1 cellular context compared by ENCODE assay signal in genomic region chr1:27321813-27322568, GRCh38.
TF ChIP-seq lines count a peak whose summit lies in the region.

TSS of gene TMEM222 (plus strand) at chr1:27322163. CDS start at chr1:27322198, 35 bp downstream.

TF ChIP-seq in H1, 55 proteins besides CTCF, POLR2A, EP300 and RAD21:
- TF ChIP-seq CHD2 (IDR thresholded peaks at IDR 0.05; ENCODE audit: low read length): no peak
- peak; percentile 92 for TF ChIP-seq SP4 (IDR thresholded peaks at IDR 0.05; ENCODE audit: low read length)
- peak; percentile 90 for TF ChIP-seq MAX (IDR thresholded peaks at IDR 0.05)
- peak; percentile 86 for TF ChIP-seq YY1 (IDR thresholded peaks at IDR 0.05; ENCODE audit: low read depth, low read length)
- peak; percentile 86 for TF ChIP-seq ASH2L (IDR thresholded peaks at IDR 0.05; ENCODE audit: low read length)
- TF ChIP-seq FOSL1 (IDR thresholded peaks at IDR 0.05; ENCODE audit: insufficient read depth, low read depth, low read length): peak; percentile 58; the same call in 1 of the 2 replicates
- TF ChIP-seq TCF12 (IDR thresholded peaks at IDR 0.05; ENCODE audit: low read depth, low read length): 0 out of 2 replicates have a peak, but pooled peaks have one; percentile 45
- no peak for TF ChIP-seq POU5F1 (IDR thresholded peaks at IDR 0.05; ENCODE audit: low read depth, low read length)
- TF ChIP-seq CBX8 (IDR thresholded peaks at IDR 0.05; ENCODE audit: borderline replicate concordance, low read depth, low read length): no peak
- peak; percentile 14; the same call in 1 of the 2 replicates for TF ChIP-seq ATF3 (IDR thresholded peaks at IDR 0.05; ENCODE audit: insufficient read depth, low read depth, low read length)
- TF ChIP-seq RNF2 (IDR thresholded peaks at IDR 0.05; ENCODE audit: borderline replicate concordance, low read depth, low read length, missing control alignments, poor library complexity, severe bottlenecking): no peak
- no peak for TF ChIP-seq SAP30 (IDR thresholded peaks at IDR 0.05; ENCODE audit: insufficient read depth, insufficient replicate concordance, low read length)
- TF ChIP-seq EZH2 (IDR thresholded peaks at IDR 0.05; ENCODE audit: low read depth, low read length, severe bottlenecking): no peak
- peak; percentile 75 for TF ChIP-seq KDM5A (IDR thresholded peaks at IDR 0.05; ENCODE audit: low read length)
- peak; percentile 64 for TF ChIP-seq TAF7 (optimal IDR thresholded peaks at IDR 0.05; ENCODE audit: borderline replicate concordance, low read depth, low read length)
- no peak for TF ChIP-seq SUZ12 (IDR thresholded peaks at IDR 0.05; ENCODE audit: low read length)
- no peak for TF ChIP-seq GTF2F1 (IDR thresholded peaks at IDR 0.05; ENCODE audit: borderline replicate concordance, low read depth, low read length)
- peak; percentile 84 for TF ChIP-seq TAF1 (IDR thresholded peaks at IDR 0.05; ENCODE audit: low read depth, low read length)
- no peak for TF ChIP-seq BRCA1 (IDR thresholded peaks at IDR 0.05; ENCODE audit: low read depth, low read length)
- TF ChIP-seq CEBPB (IDR thresholded peaks at IDR 0.05; ENCODE audit: low read depth, low read length): peak; percentile 92
- TF ChIP-seq SIN3A (conservative IDR thresholded peaks at IDR 0.05 in 1 of 2, IDR thresholded peaks at IDR 0.05 in 1 of 2; ENCODE audit: low read depth in 1 of 2, low read length in 2 of 2): peak; percentile 90 to 94; a peak in 2 of 4 replicates
- TF ChIP-seq E2F6 (IDR thresholded peaks at IDR 0.05): peak; percentile 69
- TF ChIP-seq TEAD4 (IDR thresholded peaks at IDR 0.05; ENCODE audit: low read depth, low read length): peak; percentile 57; the same call in 1 of the 2 replicates
- TF ChIP-seq SIRT6 (IDR thresholded peaks at IDR 0.05; ENCODE audit: low read length): no peak
- no peak for TF ChIP-seq CBX5 (IDR thresholded peaks at IDR 0.05; ENCODE audit: low read depth, low read length)
- TF ChIP-seq SP1 (IDR thresholded peaks at IDR 0.05; ENCODE audit: low read depth, low read length): peak; percentile 48; the same call in 1 of the 2 replicates
- TF ChIP-seq EGR1 (IDR thresholded peaks at IDR 0.05; ENCODE audit: borderline replicate concordance, low read depth, low read length): peak; percentile 94
- no peak for TF ChIP-seq BACH1 (IDR thresholded peaks at IDR 0.05; ENCODE audit: low read length)
- no peak for TF ChIP-seq BCL11A (IDR thresholded peaks at IDR 0.05; ENCODE audit: low read depth in 2 of 2, low read length in 2 of 2)
- TF ChIP-seq RBBP5 (IDR thresholded peaks at IDR 0.05; ENCODE audit: borderline replicate concordance, low read depth, low read length): peak; percentile 80; the same call in 1 of the 2 replicates
- peak; percentile 41; the same call in 1 of the 2 replicates for TF ChIP-seq SRF (IDR thresholded peaks at IDR 0.05; ENCODE audit: low read depth, low read length)
- TF ChIP-seq JUND (IDR thresholded peaks at IDR 0.05; ENCODE audit: low read length): no peak
- TF ChIP-seq ATF2 (IDR thresholded peaks at IDR 0.05; ENCODE audit: low read length): 0 out of 2 replicates have a peak, but pooled peaks have one; percentile 71
- TF ChIP-seq PHF8 (conservative IDR thresholded peaks at IDR 0.05; ENCODE audit: low read depth, low read length): peak; percentile 87
- no peak for TF ChIP-seq MAFK (IDR thresholded peaks at IDR 0.05; ENCODE audit: low read depth, low read length)
- no peak for TF ChIP-seq NRF1 (IDR thresholded peaks at IDR 0.05; ENCODE audit: low read depth, low read length)
- TF ChIP-seq GABPA (IDR thresholded peaks at IDR 0.05; ENCODE audit: borderline replicate concordance, insufficient read depth, low read length): peak; percentile 98
- TF ChIP-seq TBP (IDR thresholded peaks at IDR 0.05; ENCODE audit: low read depth, low read length): peak; percentile 77
- 0 out of 2 replicates have a peak, but pooled peaks have one; percentile 21 for TF ChIP-seq RXRA (IDR thresholded peaks at IDR 0.05; ENCODE audit: insufficient read depth, low read depth, low read length)
- no peak for TF ChIP-seq SP2 (IDR thresholded peaks at IDR 0.05; ENCODE audit: low read length)
- peak; percentile 87 for TF ChIP-seq POLR2AphosphoS5 (IDR thresholded peaks at IDR 0.05; ENCODE audit: low read depth, low read length)
- peak; percentile 70 to 81; a peak in 1 of 4 replicates for TF ChIP-seq HDAC2 (IDR thresholded peaks at IDR 0.05; ENCODE audit: borderline replicate concordance in 1 of 2, low read depth in 2 of 2, low read length in 2 of 2)
- no peak for TF ChIP-seq RFX5 (IDR thresholded peaks at IDR 0.05; ENCODE audit: borderline replicate concordance, low read depth, low read length)
- TF ChIP-seq KDM4A (IDR thresholded peaks at IDR 0.05; ENCODE audit: low read depth, low read length, severe bottlenecking): peak; percentile 73
- no peak for TF ChIP-seq NANOG (IDR thresholded peaks at IDR 0.05; ENCODE audit: insufficient read depth, low read depth, low read length, poor library complexity, severe bottlenecking)
- no peak for TF ChIP-seq KDM1A (IDR thresholded peaks at IDR 0.05; ENCODE audit: borderline replicate concordance, low read length)
- no peak for TF ChIP-seq HDAC6 (IDR thresholded peaks at IDR 0.05; ENCODE audit: low read depth, low read length)
- peak; percentile 96 for TF ChIP-seq CREB1 (IDR thresholded peaks at IDR 0.05)
- TF ChIP-seq SIX5 (IDR thresholded peaks at IDR 0.05; ENCODE audit: low read depth, low read length): no peak
- TF ChIP-seq CTBP2 (IDR thresholded peaks at IDR 0.05; ENCODE audit: borderline replicate concordance, insufficient read depth, insufficient read length, low read length): peak; percentile 54
- no peak for TF ChIP-seq ZNF274 (IDR thresholded peaks at IDR 0.05; ENCODE audit: borderline replicate concordance, extremely low read depth, low read length)
- TF ChIP-seq CHD7 (IDR thresholded peaks at IDR 0.05; ENCODE audit: insufficient replicate concordance, low read length): no peak
- peak; percentile 52; the same call in 1 of the 2 replicates for TF ChIP-seq USF2 (IDR thresholded peaks at IDR 0.05; ENCODE audit: low read length)
- no peak for TF ChIP-seq JUN (IDR thresholded peaks at IDR 0.05; ENCODE audit: low read depth, low read length)
- TF ChIP-seq CHD1 (IDR thresholded peaks at IDR 0.05; ENCODE audit: low read depth, low read length): no peak
